ENCODE assay signal across 22 cellular contexts in the genomic region with DNA sequence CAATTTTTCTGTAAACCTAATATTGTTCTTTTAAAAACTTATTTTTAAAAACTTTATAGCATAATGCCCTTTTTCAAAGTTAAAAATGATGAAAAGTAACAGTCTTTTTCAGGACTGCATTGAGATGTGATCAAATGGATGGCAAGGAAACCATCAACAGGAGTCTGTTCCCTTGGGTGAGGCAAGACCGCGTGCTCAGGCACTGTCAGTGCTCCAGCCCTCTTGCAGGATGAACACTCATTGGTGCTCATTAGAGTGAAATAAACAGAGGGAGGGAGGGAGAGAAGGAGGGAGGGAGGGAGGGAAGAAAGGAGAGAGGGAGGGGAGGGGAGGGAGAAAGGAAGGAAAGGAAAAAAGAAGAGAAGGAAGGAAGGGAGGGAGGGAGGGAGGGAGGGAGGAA.
"Had no signal": no experiment of that assay in that cellular context is flagged by ENCODE, and none has a peak within 500 bp of the region (broad histone marks: within the 10 kb centered on the region; RNA-seq: fewer than 3 reads in every experiment).

No MANE protein-coding gene starts in this region.

- H3K27ac ChIP-seq: brain microvascular endothelial cell, foreskin keratinocyte, left ventricle myocardium inferior, spleen, suprapubic skin, tibial nerve had no signal

- ATAC-seq: effector memory CD8-positive, alpha-beta T cell; heart left ventricle; right cardiac atrium had no signal

- DNase-seq: activated CD4-positive, alpha-beta memory T cell treated with anti-CD3 and anti-CD28 coated beads for 36 hours; activated CD4-positive, alpha-beta T cell treated with anti-CD3 and anti-CD28 coated beads, Interleukin-2, amount 10 ng/mL, durations not matched to agents 24 days and 14 days; activated CD4-positive, CD25-positive, alpha-beta regulatory T cell treated with anti-CD3 and anti-CD28 coated beads, Interleukin-2, amount 50 U/mL, for 72 hours; activated CD8-positive, alpha-beta memory T cell treated with anti-CD3 and anti-CD28 coated beads, Interleukin-2, amount 50 U/mL, for 4 hours; activated naive CD4-positive, alpha-beta T cell treated with anti-CD3 and anti-CD28 coated beads for 36 hours; activated T-cell treated with anti-CD3 and anti-CD28 coated beads, Interleukin-2, amount 50 U/mL, for 1 hour; amniotic stem cell; brain microvascular endothelial cell; caudate nucleus; cortex of kidney; effector memory CD8-positive, alpha-beta T cell; erythroblast; heart left ventricle; hypothalamus; left ventricle myocardium inferior; posterior cingulate gyrus; spleen; stimulated activated naive CD4-positive, alpha-beta T cell had no signal

- H3K4me3 ChIP-seq: heart left ventricle, left ventricle myocardium inferior, spleen, suprapubic skin, tibial nerve had no signal

- H3K36me3 ChIP-seq: brain microvascular endothelial cell, heart left ventricle, left ventricle myocardium inferior, spleen, suprapubic skin, tibial nerve had no signal

- H3K4me1 ChIP-seq: left ventricle myocardium inferior, spleen, suprapubic skin had no signal

- H3K9me3 ChIP-seq: heart left ventricle, suprapubic skin, tibial nerve had no signal

- H3K27me3 ChIP-seq: brain microvascular endothelial cell, foreskin keratinocyte, spleen, suprapubic skin, tibial nerve had no signal
